In the genomic region with DNA sequence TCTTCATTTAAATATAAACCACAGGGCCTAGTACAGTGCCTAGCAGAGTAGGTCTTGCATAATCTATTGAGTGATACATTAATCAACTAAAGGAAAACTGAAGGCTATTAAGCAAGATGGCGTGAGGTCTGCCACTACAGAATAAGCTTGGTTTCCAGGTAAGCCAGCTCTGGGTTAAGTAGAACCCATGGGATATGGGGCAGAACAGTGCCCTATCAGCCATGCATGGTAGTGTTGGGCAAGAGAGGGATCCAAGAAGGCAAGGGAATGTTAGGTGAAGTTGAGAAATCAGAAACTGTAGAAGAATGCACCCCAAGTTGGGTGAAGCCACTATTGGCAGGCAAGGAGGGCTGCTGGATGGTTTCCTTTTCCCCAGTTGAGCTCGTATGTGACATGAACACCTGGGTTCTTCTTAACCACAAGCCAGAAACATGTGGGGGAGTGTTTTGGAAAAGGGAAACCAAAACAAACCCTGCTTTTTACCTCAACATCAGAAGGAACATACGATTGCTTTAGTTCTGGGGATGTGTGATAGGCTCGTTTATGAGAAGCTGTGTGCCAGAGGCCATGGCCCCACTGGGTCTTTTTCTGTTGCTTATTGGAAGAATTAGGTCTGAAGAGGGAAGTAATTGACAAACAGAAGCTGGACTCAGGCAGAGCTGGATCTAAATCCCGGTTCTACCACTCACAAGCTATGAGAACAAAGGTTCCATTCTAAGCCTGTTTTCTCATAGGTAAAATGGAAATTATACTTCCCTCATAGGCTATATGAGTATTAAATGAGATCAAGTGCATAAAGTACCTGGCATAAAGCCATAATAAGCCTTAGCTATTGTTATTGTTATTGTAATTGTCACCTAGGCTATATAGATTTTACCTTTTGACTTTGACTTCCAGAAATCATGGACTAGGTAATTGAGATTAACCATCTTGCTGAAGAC, we compare ENCODE assay signal across 9 cellular contexts. TPM values are rescaled to one million over a fixed set of nuclear protein-coding genes. Genes with fewer than 3 reads are reported as not detected.
DNase-seq lines count a peak whose midpoint lies in the region; ATAC-seq and TF ChIP-seq lines count a peak whose summit lies in the region.
"Had no signal": no experiment of that assay in that cellular context is flagged by ENCODE, and none has a peak within 500 bp of the region (broad histone marks: within the 10 kb centered on the region; RNA-seq: fewer than 3 reads in every experiment).

No MANE protein-coding gene starts in this region.

- no peak overlapping the region for H3K27ac ChIP-seq in CD8-positive, alpha-beta T cell (ENCODE audit: low read depth, low read length)

- CTCF ChIA-PET in CD8-positive, alpha-beta T cell (lab: Charles Lee) = interaction anchor here (0.8 to 0.9 kb wide), 2 partner anchors 14 to 193 kb away, joined by 3 read pairs; no protein-coding TSS in a partner anchor
- CTCF ChIA-PET in activated CD4-positive, alpha-beta memory T cell treated with anti-CD3 and anti-CD28 coated beads, Interleukin-2, amount 10 ng/mL, durations not matched to agents 7 days and 5 days (lab: Charles Lee) = interaction anchor here (0.6 to 1.1 kb wide), 4 partner anchors 11 to 503 kb away, joined by 3 to 5 read pairs (median 4); no protein-coding TSS in a partner anchor

- peak overlapping the region; percentile 60 for H3K4me3 Mint-ChIP-seq in CD8-positive, alpha-beta T cell
- H3K4me3 Mint-ChIP-seq in activated CD4-positive, alpha-beta memory T cell treated with anti-CD3 and anti-CD28 coated beads, Interleukin-2, amount 10 ng/mL, durations not matched to agents 7 days and 5 days = peak overlapping the region; percentile 46
- H3K4me3 Mint-ChIP-seq: stimulated activated memory B cell treated with anti-CD40 and anti-IgM and Interleukin-4, amounts not matched to agents 10 μg/mL and 1 μg/mL and 100 μg/mL, for 72 hours had no signal

- H3K36me3 ChIP-seq in CD8-positive, alpha-beta T cell (ENCODE audit: insufficient read depth, low read length) = no peaks in the 10 kb centered on the region
- H3K36me3 ChIP-seq in BE2C = no peaks in the 10 kb centered on the region

- peaks cover 16% of the 10 kb centered on the region for H3K4me1 ChIP-seq in CD8-positive, alpha-beta T cell (ENCODE audit: insufficient read depth, low read length)
- H3K4me1 ChIP-seq in BE2C = no peaks in the 10 kb centered on the region

- H3K4me3 ChIP-seq in CD8-positive, alpha-beta T cell (ENCODE audit: low read depth, low read length) = no peak overlapping the region
- H3K4me3 ChIP-seq in BE2C (ENCODE audit: low read depth, low read length) = no peak overlapping the region

- intact Hi-C loops in CD8-positive, alpha-beta T cell (cut with DNase I, micrococcal nuclease) = loop anchor here (5.0 kb wide), 1 partner anchor 33 kb away; the partner anchor contains the start of gene NEDD9 (in 2 of the 2)

- H3K27me3 Mint-ChIP-seq in CD8-positive, alpha-beta T cell (ENCODE audit: low read depth) = no peaks in the 10 kb centered on the region
- H3K27me3 Mint-ChIP-seq in activated CD4-positive, alpha-beta memory T cell treated with anti-CD3 and anti-CD28 coated beads, Interleukin-2, amount 10 ng/mL, durations not matched to agents 7 days and 5 days = no peaks in the 10 kb centered on the region
- H3K27me3 Mint-ChIP-seq: stimulated activated memory B cell treated with anti-CD40 and anti-IgM and Interleukin-4, amounts not matched to agents 10 μg/mL and 1 μg/mL and 100 μg/mL, for 72 hours had no signal

- ATAC-seq in CD8-positive, alpha-beta T cell = peak; percentile 80
- peak; percentile 61 for ATAC-seq in HG02610 (IDR thresholded peaks at IDR 0.05; ENCODE audit: unreplicated experiment)
- ATAC-seq: stimulated activated memory B cell treated with anti-CD40 and anti-IgM and Interleukin-4, amounts not matched to agents 10 μg/mL and 1 μg/mL and 100 μg/mL, for 72 hours had no signal

- H3K9me3 Mint-ChIP-seq in CD8-positive, alpha-beta T cell = no peaks in the 10 kb centered on the region
- no peaks in the 10 kb centered on the region for H3K9me3 Mint-ChIP-seq in activated CD4-positive, alpha-beta memory T cell treated with anti-CD3 and anti-CD28 coated beads, Interleukin-2, amount 10 ng/mL, durations not matched to agents 7 days and 5 days
- H3K9me3 Mint-ChIP-seq: stimulated activated memory B cell treated with anti-CD40 and anti-IgM and Interleukin-4, amounts not matched to agents 10 μg/mL and 1 μg/mL and 100 μg/mL, for 72 hours had no signal

- H3K9me3 ChIP-seq in CD8-positive, alpha-beta T cell (ENCODE audit: low read length) = no peaks in the 10 kb centered on the region
- H3K9me3 ChIP-seq in BE2C = no peaks in the 10 kb centered on the region

- TF ChIP-seq CTCF in CD8-positive, alpha-beta T cell (IDR thresholded peaks at IDR 0.05) = no peak
- TF ChIP-seq CTCF in BE2C (IDR thresholded peaks at IDR 0.05; ENCODE audit: low read depth, low read length) = no peak

- no peaks in the 10 kb centered on the region for H3K27me3 ChIP-seq in CD8-positive, alpha-beta T cell (ENCODE audit: insufficient read depth, low read length)
- no peaks in the 10 kb centered on the region for H3K27me3 ChIP-seq in BE2C

- POLR2A ChIA-PET in CD8-positive, alpha-beta T cell (lab: Charles Lee) = interaction anchor here (0.5 to 1.6 kb wide), 2 partner anchors 14 to 184 kb away, joined by 3 to 5 read pairs; no protein-coding TSS in a partner anchor
- POLR2A ChIA-PET in activated CD4-positive, alpha-beta memory T cell treated with anti-CD3 and anti-CD28 coated beads, Interleukin-2, amount 10 ng/mL, durations not matched to agents 7 days and 5 days (lab: Charles Lee) = interaction anchor here (0.7 to 2.4 kb wide), 13 partner anchors 9 to 261 kb away, joined by 3 to 40 read pairs (median 4); partner anchors contain the start of gene NEDD9

- peaks cover 57% of the 10 kb centered on the region for H3K4me1 Mint-ChIP-seq in CD8-positive, alpha-beta T cell (ENCODE audit: low read depth)
- peaks cover 71% of the 10 kb centered on the region for H3K4me1 Mint-ChIP-seq in activated CD4-positive, alpha-beta memory T cell treated with anti-CD3 and anti-CD28 coated beads, Interleukin-2, amount 10 ng/mL, durations not matched to agents 7 days and 5 days

- H3K36me3 Mint-ChIP-seq in CD8-positive, alpha-beta T cell = peaks cover 47% of the 10 kb centered on the region
- peaks cover 83% of the 10 kb centered on the region for H3K36me3 Mint-ChIP-seq in activated CD4-positive, alpha-beta memory T cell treated with anti-CD3 and anti-CD28 coated beads, Interleukin-2, amount 10 ng/mL, durations not matched to agents 7 days and 5 days (ENCODE audit: low read depth)

- peak overlapping the region; percentile 88 for H3K27ac Mint-ChIP-seq in CD8-positive, alpha-beta T cell
- H3K27ac Mint-ChIP-seq in activated CD4-positive, alpha-beta memory T cell treated with anti-CD3 and anti-CD28 coated beads, Interleukin-2, amount 10 ng/mL, durations not matched to agents 7 days and 5 days = peak overlapping the region; percentile 84
- H3K27ac Mint-ChIP-seq: stimulated activated memory B cell treated with anti-CD40 and anti-IgM and Interleukin-4, amounts not matched to agents 10 μg/mL and 1 μg/mL and 100 μg/mL, for 72 hours had no signal

- peak in 2 of 7 experiments; percentile 9 to 55 for DNase-seq in CD8-positive, alpha-beta T cell
- peak; percentile 54 for DNase-seq in activated CD4-positive, alpha-beta memory T cell treated with anti-CD3 and anti-CD28 coated beads, Interleukin-2, amount 10 ng/mL, durations not matched to agents 7 days and 5 days
- DNase-seq in myocyte (ENCODE audit: low read depth) (peak; percentile 30), HPDE6-E6E7 (ENCODE audit: extremely low spot score) (no peak), BE2C (no peak), NCI-H524 (lab: John Stamatoyannopoulos, UW) (no peak)
- no peak for DNase-seq in NK-92 treated with Interleukin-12 subunit alpha and Interleukin-12 subunit beta, amount 100 ng/mL, for 24 hours (lab: John Stamatoyannopoulos, UW)

RNA-seq across cellular contexts. Expression of gene NEDD9, which starts 33.5 kb away (rescaled TPM):
- total RNA-seq in CD8-positive, alpha-beta T cell = 10 to 100 TPM; 41.2 to 44.2 TPM
- 10 to 100 TPM; 60.1 to 64.8 TPM for total RNA-seq in activated CD4-positive, alpha-beta memory T cell treated with anti-CD3 and anti-CD28 coated beads, Interleukin-2, amount 10 ng/mL, durations not matched to agents 7 days and 5 days
- 3.4 and 4.5 TPM in 2 replicates for total RNA-seq in myocyte
- 15.1 TPM for polyA plus RNA-seq in myocyte (2012)
- 0.17 TPM for polyA plus RNA-seq in BE2C (2012; ENCODE audit: insufficient read depth, insufficient read length, low read depth)

Comparison
In these comparisons a context has a peak if more than half of its experiments do, and no peak if none do; other contexts are left out.
1. DNase-seq: peak in activated CD4-positive, alpha-beta memory T cell treated with anti-CD3 and anti-CD28 coated beads, Interleukin-2, amount 10 ng/mL, durations not matched to agents 7 days and 5 days (single experiment) and myocyte (single experiment); none in HPDE6-E6E7 (single experiment), NK-92 treated with Interleukin-12 subunit alpha and Interleukin-12 subunit beta, amount 100 ng/mL, for 24 hours (single experiment), BE2C (single experiment) and NCI-H524 (0 of 2).